Comparison of ENCODE assay signal across 11 cellular contexts in genomic region chr3:114659109-114660081, GRCh38.
DNase-seq lines count a peak whose midpoint lies in the region; ATAC-seq and TF ChIP-seq lines count a peak whose summit lies in the region.
"Had no signal": no experiment of that assay in that cellular context is flagged by ENCODE, and none has a peak within 500 bp of the region (broad histone marks: within the 10 kb centered on the region; RNA-seq: fewer than 3 reads in every experiment).

No MANE protein-coding gene starts in this region.

- peaks cover 17% of the 10 kb centered on the region for H3K4me1 ChIP-seq in skeletal muscle satellite cell (ENCODE audit: control insufficient read depth, insufficient read depth, low read length)

- peak overlapping the region; percentile 36 for H3K4me3 ChIP-seq in skeletal muscle satellite cell (ENCODE audit: low read length)

- H3K9me3 ChIP-seq in skeletal muscle satellite cell (replicated peaks; ENCODE audit: low read length), result no peaks in the 10 kb centered on the region

- no peak for TF ChIP-seq CTCF in GM13976 (IDR thresholded peaks at IDR 0.05; ENCODE audit: borderline replicate concordance, control extremely low read depth, extremely low read depth, insufficient read depth, missing control alignments)

- no peaks in the 10 kb centered on the region for H3K36me3 ChIP-seq in skeletal muscle satellite cell (ENCODE audit: insufficient read depth, low read length)

- ATAC-seq in left lobe of liver, result peak; percentile 82

- H3K27ac ChIP-seq in caudate nucleus (ENCODE audit: low read depth, low read length), result peak overlapping the region; percentile 34
- H3K27ac ChIP-seq: C4-2B had no signal

- in situ Hi-C loops in GM13976 (cut with MboI; ENCODE audit: low sequenced_read_pairs, unreplicated experiment), result no loop called here

- peak overlapping the region; percentile 63 for H3K4me2 ChIP-seq in skeletal muscle satellite cell (ENCODE audit: low read length)

- DNase-seq in GM03348 (ENCODE audit: low spot score) (peak; percentile 10), caudate nucleus (lab: John Stamatoyannopoulos, UW) (no peak), left lobe of liver (ENCODE audit: low spot score) (no peak), HUDEP-2 (lab: John Stamatoyannopoulos, UW; ENCODE audit: unreplicated experiment in 76 of 76) (no peak), GM13976 (ENCODE audit: low spot score) (no peak)
- DNase-seq in stimulated activated CD4-positive, alpha-beta T cell treated with anti-CD3 and anti-CD28 coated beads, Interleukin-4, amount 100 ng/mL, for 24 hours, result no peak
- DNase-seq in stimulated activated CD4-positive, alpha-beta T cell treated with anti-CD3 and anti-CD28 coated beads, Interleukin-4, amount 100 ng/mL, for 1 hour, result no peak
- DNase-seq: activated CD4-positive, alpha-beta T cell treated with anti-CD3 and anti-CD28 coated beads, Interleukin-2, amount 50 U/mL, for 1 hour; activated naive CD4-positive, alpha-beta T cell treated with anti-CD3 and anti-CD28 coated beads, Interleukin-2, amount 50 U/mL, for 16 hours had no signal

- no peaks in the 10 kb centered on the region for H3K27me3 ChIP-seq in skeletal muscle satellite cell (ENCODE audit: control insufficient read depth, insufficient read depth, low read length)

- H3K9ac ChIP-seq in skeletal muscle satellite cell (ENCODE audit: low read depth, low read length), result no peak overlapping the region
